22 cellular contexts compared by ENCODE assay signal in genomic region chr1:109817881-109818280, GRCh38. TPM values are rescaled to one million over a fixed set of nuclear protein-coding genes. Genes with fewer than 3 reads are reported as not detected.
"Had no signal": no experiment of that assay in that cellular context is flagged by ENCODE, and none has a peak within 500 bp of the region (broad histone marks: within the 10 kb centered on the region; RNA-seq: fewer than 3 reads in every experiment).

No MANE protein-coding gene starts in this region.

- H3K27me3 ChIP-seq: pancreas, suprapubic skin, upper lobe of right lung had no signal

- H3K9me3 Mint-ChIP-seq: stimulated activated naive CD8-positive, alpha-beta T cell treated with anti-CD3 and anti-CD28 coated beads, Interleukin-15, Interleukin-2, amounts not matched to agents 100 ng/mL and 50 ng/mL, for 24 hours had no signal

- FAIRE-seq: astrocyte, bronchial epithelial cell, frontal cortex, pancreas had no signal

- DNase-seq: activated naive CD4-positive, alpha-beta T cell; activated naive CD8-positive, alpha-beta T cell treated with anti-CD3 and anti-CD28 coated beads, Interleukin-2, amount 50 U/mL, for 24 hours; kidney glomerular epithelial cell; pancreas; stimulated activated CD4-positive, alpha-beta T cell treated with anti-CD3 and anti-CD28 coated beads, Interleukin-4, amount 100 ng/mL, for 24 hours; SW 1271; upper lobe of right lung had no signal

- H3K9me3 ChIP-seq: pancreas, suprapubic skin, upper lobe of right lung had no signal

- H3K27me3 Mint-ChIP-seq: activated naive CD8-positive, alpha-beta T cell treated with anti-CD3 and anti-CD28 coated beads, Interleukin-2, amount 50 U/mL, for 24 hours; stimulated activated naive CD8-positive, alpha-beta T cell treated with anti-CD3 and anti-CD28 coated beads, Interleukin-15, Interleukin-2, amounts not matched to agents 100 ng/mL and 50 ng/mL, for 24 hours had no signal

- H3K27ac ChIP-seq: pancreas, skin epidermis, suprapubic skin had no signal

- H3K4me3 Mint-ChIP-seq: activated naive CD8-positive, alpha-beta T cell treated with anti-CD3 and anti-CD28 coated beads, Interleukin-2, amount 50 U/mL, for 24 hours; activated T-helper 1 cell treated with anti-CD3 and anti-CD28 coated beads, Interleukin-12 subunit alpha, Interleukin-12 subunit beta, Interleukin-2, Interleukin-4 antibody, amounts not matched to agents 30 ng/mL and 10 ng/mL and 1 ng/mL, durations not matched to agents 14 hours and 24 hours and 36 hours; stimulated activated naive CD8-positive, alpha-beta T cell treated with anti-CD3 and anti-CD28 coated beads, Interleukin-15, Interleukin-2, amounts not matched to agents 100 ng/mL and 50 ng/mL, for 24 hours had no signal

- H3K36me3 ChIP-seq: pancreas, suprapubic skin, upper lobe of right lung had no signal

- H3K4me3 ChIP-seq: pancreas, skin epidermis, suprapubic skin, upper lobe of right lung had no signal

- H3K4me1 ChIP-seq: pancreas had no signal

- ATAC-seq: activated CD4-positive, CD25-positive, alpha-beta regulatory T cell treated with anti-CD3 and anti-CD28 coated beads, Interleukin-2, amount 50 U/mL, for 24 hours; activated naive CD8-positive, alpha-beta T cell treated with anti-CD3 and anti-CD28 coated beads, Interleukin-2, amount 50 U/mL, for 24 hours had no signal

- H3K27ac Mint-ChIP-seq: activated naive CD8-positive, alpha-beta T cell treated with anti-CD3 and anti-CD28 coated beads, Interleukin-2, amount 50 U/mL, for 24 hours; activated T-helper 1 cell treated with anti-CD3 and anti-CD28 coated beads, Interleukin-12 subunit alpha, Interleukin-12 subunit beta, Interleukin-2, Interleukin-4 antibody, amounts not matched to agents 30 ng/mL and 10 ng/mL and 1 ng/mL, durations not matched to agents 14 hours and 24 hours and 36 hours; stimulated activated naive CD8-positive, alpha-beta T cell treated with anti-CD3 and anti-CD28 coated beads, Interleukin-15, Interleukin-2, amounts not matched to agents 100 ng/mL and 50 ng/mL, for 24 hours had no signal

RNA-seq across cellular contexts. Expression of gene EPS8L3, which starts 54.2 kb away (rescaled TPM):
- total RNA-seq: activated CD8-positive, alpha-beta memory T cell treated with anti-CD3 and anti-CD28 coated beads for 36 hours; activated T-helper 1 cell treated with anti-CD3 and anti-CD28 coated beads, Interleukin-12 subunit alpha, Interleukin-12 subunit beta, Interleukin-2, Interleukin-4 antibody, amounts not matched to agents 30 ng/mL and 10 ng/mL and 1 ng/mL, durations not matched to agents 14 hours and 24 hours and 36 hours; astrocyte; bronchial epithelial cell; cerebellum; dermis microvascular lymphatic vessel endothelial cell; epithelial cell of proximal tubule; frontal cortex; lower leg skin; renal cortical epithelial cell; suprapubic skin; upper lobe of right lung had no signal
- polyA plus RNA-seq: neural cell had no signal
